Comparison of ENCODE assay signal across 11 cellular contexts in the genomic region with DNA sequence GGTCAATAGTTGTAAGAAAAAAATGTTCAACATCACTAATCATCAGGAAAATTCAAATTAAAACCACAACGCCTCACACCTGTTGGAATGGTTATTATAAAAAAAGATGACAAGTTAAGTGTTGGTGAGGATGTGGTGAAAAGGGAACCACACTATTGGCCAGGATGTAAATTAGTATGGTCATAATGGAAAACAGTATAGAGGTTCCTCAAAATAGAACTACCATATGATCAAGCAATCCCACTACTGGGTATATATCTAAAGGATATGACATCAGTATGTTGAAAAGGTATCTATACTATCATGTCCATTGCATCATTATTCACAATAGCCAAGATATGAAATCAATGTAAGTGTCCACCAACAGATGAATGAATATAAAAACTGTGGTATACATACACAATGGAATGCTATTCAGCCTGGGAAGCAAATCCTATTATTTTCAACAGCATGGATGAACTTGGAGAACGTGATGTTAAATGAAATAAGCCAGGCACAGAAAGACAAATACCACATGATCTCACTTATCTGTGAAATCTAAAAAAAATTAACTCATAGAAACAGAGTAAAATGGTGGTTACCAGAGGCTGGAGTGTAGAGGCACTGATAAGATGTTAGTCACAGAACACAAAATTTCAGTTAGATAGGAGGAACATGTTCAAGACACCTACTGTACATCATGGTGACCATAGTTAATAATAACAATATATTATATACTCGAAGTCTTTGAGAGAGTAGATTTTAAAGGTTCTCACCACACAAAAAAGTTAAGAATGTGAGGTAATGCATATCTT. TPM values are rescaled to one million over a fixed set of nuclear protein-coding genes. Genes with fewer than 3 reads are reported as not detected.
DNase-seq lines count a peak whose midpoint lies in the region; ATAC-seq and TF ChIP-seq lines count a peak whose summit lies in the region.
"Had no signal": no experiment of that assay in that cellular context is flagged by ENCODE, and none has a peak within 500 bp of the region (broad histone marks: within the 10 kb centered on the region; RNA-seq: fewer than 3 reads in every experiment).

No MANE protein-coding gene starts in this region.

- no peak for TF ChIP-seq POLR2A in GM18505 (IDR thresholded peaks at IDR 0.05; ENCODE audit: borderline replicate concordance, extremely low read depth, insufficient read depth, insufficient read length)

- peak; percentile 78 for DNase-seq in OCI-M1 (lab: John Stamatoyannopoulos, UW)
- no peak for DNase-seq in DMS79 treated with DMSO at 0.1 percent for 48 hours (lab: John Stamatoyannopoulos, UW)
- no peak for DNase-seq in HuH-7.5 (ENCODE audit: low spot score)
- DNase-seq in dermis blood vessel endothelial cell: no peak
- DNase-seq: activated effector memory CD4-positive, alpha-beta T cell treated with Interleukin-2 at 50 U/mL for 16 hours; NCI-H187; posterior cingulate gyrus had no signal

- ATAC-seq in GM18505 (IDR thresholded peaks at IDR 0.05; ENCODE audit: unreplicated experiment): peak; percentile 86
- peak; percentile 90 for ATAC-seq in GM21381 (IDR thresholded peaks at IDR 0.05; ENCODE audit: unreplicated experiment)
- ATAC-seq in HG03066 (IDR thresholded peaks at IDR 0.05; ENCODE audit: low read depth, unreplicated experiment): peak; percentile 83
- ATAC-seq in HG03045 (IDR thresholded peaks at IDR 0.05; ENCODE audit: unreplicated experiment): no peak

RNA-seq across cellular contexts. Expression of a gene that starts 56.6 kb away (rescaled TPM):
- 92.7 and 137 TPM in 2 replicates for total RNA-seq in dermis blood vessel endothelial cell
